15 cellular contexts compared by ENCODE assay signal in the genomic region with DNA sequence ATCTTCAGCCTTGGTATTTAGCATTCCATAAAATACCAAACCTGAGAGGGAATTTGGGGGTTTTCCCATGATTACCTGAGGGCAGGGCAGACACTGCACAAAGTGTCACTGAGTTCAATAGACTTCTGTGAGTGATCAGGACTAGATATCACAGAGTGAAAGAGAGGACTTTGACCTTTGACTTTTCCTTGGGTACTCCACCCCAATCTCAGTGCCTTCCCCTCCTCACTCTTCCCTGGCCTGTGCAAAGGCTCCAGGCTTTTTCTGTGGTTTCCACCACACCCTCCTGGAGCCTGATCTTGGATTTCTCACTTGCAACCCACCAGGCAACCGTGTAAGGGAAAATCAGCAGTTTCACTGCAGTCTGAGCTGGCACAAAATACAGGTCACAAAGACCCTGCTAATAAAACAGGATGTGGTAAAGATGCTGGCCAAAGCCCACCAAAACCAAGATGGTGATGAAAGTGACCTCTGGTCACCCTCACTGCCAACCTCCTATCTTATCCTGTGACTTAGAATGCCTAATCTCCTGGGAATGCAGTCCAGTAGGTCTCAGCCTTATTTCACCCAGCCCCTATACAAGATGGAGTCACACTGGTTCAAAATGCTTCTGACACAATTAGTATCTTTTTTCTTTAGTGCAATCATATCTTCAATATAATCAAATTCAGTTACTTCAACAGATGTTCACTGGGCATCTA.
DNase-seq lines count a peak whose midpoint lies in the region; ATAC-seq, FAIRE-seq and TF ChIP-seq lines count a peak whose summit lies in the region.
"Had no signal": no experiment of that assay in that cellular context is flagged by ENCODE, and none has a peak within 500 bp of the region (broad histone marks: within the 10 kb centered on the region; RNA-seq: fewer than 3 reads in every experiment).

No MANE protein-coding gene starts in this region.

- H2AK5ac ChIP-seq in H9 (ENCODE audit: insufficient read length, low read length) (no peak overlapping the region), trophoblast cell (ENCODE audit: low read length) (no peak overlapping the region)

- H4K20me1 ChIP-seq in H9 (ENCODE audit: control insufficient read depth, insufficient read depth, insufficient read length): no peaks in the 10 kb centered on the region

- peaks cover 14% of the 10 kb centered on the region; the same call in 1 of the 2 replicates for H3K4me1 ChIP-seq in H9 (ENCODE audit: insufficient read depth, low read length)
- H3K4me1 ChIP-seq in foreskin keratinocyte: peaks cover 7% of the 10 kb centered on the region
- peaks cover 27 to 29% of the 10 kb centered on the region in 2 experiments for H3K4me1 ChIP-seq in trophoblast cell (ENCODE audit: control insufficient read depth in 1 of 2, insufficient read depth in 2 of 2, low read length in 2 of 2)

- WGBS in H9 (ENCODE audit: extremely low coverage, insufficient read length, low lambda C conversion rate): no CpG with 5 or more reads among the region's 1 CpG
- no CpG with 5 or more reads among the region's 1 CpG for WGBS in trophoblast cell (ENCODE audit: extremely low coverage, insufficient coverage, insufficient read length)

- no peaks in the 10 kb centered on the region for H3K79me1 ChIP-seq in H9 (ENCODE audit: insufficient read depth, low read depth, low read length, poor library complexity, severe bottlenecking)
- peaks cover 15% of the 10 kb centered on the region for H3K79me1 ChIP-seq in trophoblast cell (ENCODE audit: low read length)

- H3K27me3 Mint-ChIP-seq in H9 (ENCODE audit: low read depth) (peaks cover 14% of the 10 kb centered on the region), endothelial cell (ENCODE audit: unreplicated experiment) (no peaks in the 10 kb centered on the region)
- H3K27me3 Mint-ChIP-seq in activated CD8-positive, alpha-beta memory T cell treated with anti-CD3 and anti-CD28 coated beads, Interleukin-2, amount 10 ng/mL, durations not matched to agents 7 days and 5 days: peaks cover 22% of the 10 kb centered on the region

- H3K4me2 ChIP-seq in H9 (ENCODE audit: insufficient read depth, insufficient read length, low read length) (peak overlapping the region; percentile 57), trophoblast cell (ENCODE audit: low read length) (peak overlapping the region; percentile 7)

- no peak overlapping the region for H3K14ac ChIP-seq in H9 (ENCODE audit: insufficient read depth, low read length)
- no peak overlapping the region for H3K14ac ChIP-seq in trophoblast cell (ENCODE audit: low read length)

- H3K9me3 Mint-ChIP-seq in H9 (peaks cover 2 to 5% of the 10 kb centered on the region in 2 experiments; a peak in 2 of 5 replicates), endothelial cell (ENCODE audit: unreplicated experiment) (no peaks in the 10 kb centered on the region)
- H3K9me3 Mint-ChIP-seq in activated CD8-positive, alpha-beta memory T cell treated with anti-CD3 and anti-CD28 coated beads, Interleukin-2, amount 10 ng/mL, durations not matched to agents 7 days and 5 days (ENCODE audit: low read depth): no peaks in the 10 kb centered on the region
- H3K9me3 Mint-ChIP-seq: activated naive CD8-positive, alpha-beta T cell treated with anti-CD3 and anti-CD28 coated beads, Interleukin-2, amount 10 ng/mL, durations not matched to agents 7 days and 5 days; central memory CD8-positive, alpha-beta T cell had no signal

- no peak overlapping the region for H3K9ac ChIP-seq in H9 (ENCODE audit: extremely low read depth, insufficient read length, low read length)
- no peak overlapping the region for H3K9ac ChIP-seq in trophoblast cell (ENCODE audit: low read length)

- H3K23ac ChIP-seq in H9 (ENCODE audit: insufficient read length, low read depth, low read length): no peak overlapping the region
- no peak overlapping the region for H3K23ac ChIP-seq in trophoblast cell (ENCODE audit: low read length)

- no peak overlapping the region for H2BK15ac ChIP-seq in H9 (ENCODE audit: low read depth, low read length)

- H3K27me3 ChIP-seq in H9 (ENCODE audit: insufficient read depth, low read length): no peaks in the 10 kb centered on the region; the same call in 1 of the 2 replicates
- no peaks in the 10 kb centered on the region for H3K27me3 ChIP-seq in foreskin keratinocyte
- H3K27me3 ChIP-seq in trophoblast cell (ENCODE audit: insufficient read depth, low read length): no peaks in the 10 kb centered on the region
- H3K27me3 ChIP-seq: BE2C had no signal

- no peaks in the 10 kb centered on the region for H3K79me2 ChIP-seq in H9 (ENCODE audit: insufficient read depth, low read length)
- no peaks in the 10 kb centered on the region for H3K79me2 ChIP-seq in trophoblast cell (ENCODE audit: control insufficient read depth, insufficient read depth, low read length, poor library complexity)

- H2AFZ ChIP-seq in H9 (ENCODE audit: low read length) (peak overlapping the region; percentile 56), trophoblast cell (ENCODE audit: insufficient read depth, low read length, poor library complexity) (no peak overlapping the region)

- DNase-seq in H9 (no peak), RCC 7860 (ENCODE audit: low spot score) (peak; percentile 71), foreskin keratinocyte (peak; percentile 64 to 77), trophoblast cell (peak in 1 of 2 donors; percentile 52), endothelial cell (ENCODE audit: low spot score) (no peak)
- DNase-seq in activated CD8-positive, alpha-beta memory T cell treated with anti-CD3 and anti-CD28 coated beads, Interleukin-2, amount 10 ng/mL, durations not matched to agents 7 days and 5 days: no peak
- DNase-seq: activated CD4-positive, alpha-beta T cell treated with anti-CD3 and anti-CD28 coated beads for 36 hours; activated naive CD8-positive, alpha-beta T cell treated with anti-CD3 and anti-CD28 coated beads, Interleukin-2, amount 10 ng/mL, durations not matched to agents 7 days and 5 days; immature natural killer cell; NCI-H510A; T-helper 17 cell had no signal

- peak; percentile 38 for FAIRE-seq in RCC 7860 (lab: Jason Lieb, UNC)

- H3K4ac ChIP-seq in H9 (ENCODE audit: low read depth, low read length) (no peak overlapping the region), trophoblast cell (ENCODE audit: low read depth, low read length) (no peak overlapping the region)

- H2BK120ac ChIP-seq in H9 (ENCODE audit: low read depth, low read length, poor library complexity, severe bottlenecking): no peak overlapping the region
- no peak overlapping the region for H2BK120ac ChIP-seq in trophoblast cell (ENCODE audit: insufficient read depth, low read length, poor library complexity)

- no peak overlapping the region for H3K56ac ChIP-seq in H9 (ENCODE audit: insufficient read length, low read depth, low read length)

- H3K27ac ChIP-seq in H9 (ENCODE audit: insufficient read length, low read depth, low read length) (no peak overlapping the region), foreskin keratinocyte (peak overlapping the region; percentile 31), trophoblast cell (ENCODE audit: low read depth, low read length) (peak overlapping the region; percentile 85)

- H4K8ac ChIP-seq in H9 (replicated peaks; ENCODE audit: insufficient read length, low read depth, low read length) (no peak overlapping the region), trophoblast cell (ENCODE audit: low read depth, low read length) (peak overlapping the region; percentile 16)

- peaks cover 0 to 3% (median 2%) of the 10 kb centered on the region in 3 experiments; a peak in 2 of 7 replicates for H3K36me3 Mint-ChIP-seq in H9 (ENCODE audit: insufficient read depth in 1 of 3, low read depth in 3 of 3)
- H3K36me3 Mint-ChIP-seq in activated CD8-positive, alpha-beta memory T cell treated with anti-CD3 and anti-CD28 coated beads, Interleukin-2, amount 10 ng/mL, durations not matched to agents 7 days and 5 days: no peaks in the 10 kb centered on the region
- no peaks in the 10 kb centered on the region for H3K36me3 Mint-ChIP-seq in endothelial cell (ENCODE audit: low read depth, unreplicated experiment)
- H3K36me3 Mint-ChIP-seq: activated naive CD8-positive, alpha-beta T cell treated with anti-CD3 and anti-CD28 coated beads, Interleukin-2, amount 10 ng/mL, durations not matched to agents 7 days and 5 days; immature natural killer cell had no signal

- H3K36me3 ChIP-seq in trophoblast cell (ENCODE audit: control insufficient read depth in 1 of 2, insufficient read depth in 2 of 2, low read length in 2 of 2): no peaks in the 10 kb centered on the region
- H3K36me3 ChIP-seq: BE2C had no signal

- H3T11ph ChIP-seq in H9 (ENCODE audit: low read length): no peak overlapping the region

- no peak overlapping the region for H3K18ac ChIP-seq in H9 (ENCODE audit: insufficient read length, low read depth, low read length)
- no peak overlapping the region for H3K18ac ChIP-seq in trophoblast cell (ENCODE audit: low read length)

- no peak overlapping the region for H2BK20ac ChIP-seq in H9 (ENCODE audit: low read depth, low read length, poor library complexity, severe bottlenecking)

- no peak overlapping the region for H4K12ac ChIP-seq in trophoblast cell (ENCODE audit: low read depth, low read length)

- CTCF ChIA-PET in activated CD8-positive, alpha-beta memory T cell treated with anti-CD3 and anti-CD28 coated beads, Interleukin-2, amount 10 ng/mL, durations not matched to agents 7 days and 5 days (lab: Charles Lee): no interaction called here

- no peak overlapping the region for H2BK5ac ChIP-seq in H9 (ENCODE audit: insufficient read length, low read length)
- peak overlapping the region; percentile 37 for H2BK5ac ChIP-seq in trophoblast cell (ENCODE audit: low read depth, low read length, poor library complexity)

- H4K91ac ChIP-seq in H9 (ENCODE audit: insufficient read length, low read depth, low read length) (no peak overlapping the region), trophoblast cell (ENCODE audit: low read depth, low read length) (no peak overlapping the region)

- H3K4me3 ChIP-seq in trophoblast cell (ENCODE audit: low read depth, low read length): no peak overlapping the region

- H3K27ac Mint-ChIP-seq in H9 (no peak overlapping the region; a peak in 1 of 7 replicates), endothelial cell (ENCODE audit: unreplicated experiment) (no peak overlapping the region)
- H3K27ac Mint-ChIP-seq in activated CD8-positive, alpha-beta memory T cell treated with anti-CD3 and anti-CD28 coated beads, Interleukin-2, amount 10 ng/mL, durations not matched to agents 7 days and 5 days: no peak overlapping the region
- H3K27ac Mint-ChIP-seq: activated CD4-positive, alpha-beta T cell treated with anti-CD3 and anti-CD28 coated beads for 36 hours; activated naive CD8-positive, alpha-beta T cell treated with anti-CD3 and anti-CD28 coated beads, Interleukin-2, amount 10 ng/mL, durations not matched to agents 7 days and 5 days; immature natural killer cell; T-helper 17 cell had no signal

- no peak for TF ChIP-seq CTCF in H9 (conservative IDR thresholded peaks at IDR 0.05)
- no peak for TF ChIP-seq CTCF in foreskin keratinocyte (conservative IDR thresholded peaks at IDR 0.05)
- TF ChIP-seq CTCF in endothelial cell (IDR thresholded peaks at IDR 0.05; ENCODE audit: unreplicated experiment): no peak

- H3K9me3 ChIP-seq in H9 (ENCODE audit: control insufficient read depth, low read depth, low read length) (no peaks in the 10 kb centered on the region), trophoblast cell (ENCODE audit: insufficient read depth, low read depth, low read length) (no peaks in the 10 kb centered on the region)
- H3K9me3 ChIP-seq: BE2C had no signal

- no peaks in the 10 kb centered on the region for H3K23me2 ChIP-seq in H9 (ENCODE audit: insufficient read length, low read depth, low read length, poor library complexity, severe bottlenecking)

- H3K4me1 Mint-ChIP-seq in H9: peaks cover 37 to 39% of the 10 kb centered on the region in 2 experiments
- peaks cover 11% of the 10 kb centered on the region for H3K4me1 Mint-ChIP-seq in activated CD8-positive, alpha-beta memory T cell treated with anti-CD3 and anti-CD28 coated beads, Interleukin-2, amount 10 ng/mL, durations not matched to agents 7 days and 5 days
- H3K4me1 Mint-ChIP-seq in endothelial cell (ENCODE audit: unreplicated experiment): peaks cover 20% of the 10 kb centered on the region

- H2BK12ac ChIP-seq in H9 (ENCODE audit: insufficient read length, low read depth, low read length): no peak overlapping the region
- peak overlapping the region; percentile 37 for H2BK12ac ChIP-seq in trophoblast cell (ENCODE audit: low read length)

- no peak overlapping the region for H3K4me3 Mint-ChIP-seq in H9
- H3K4me3 Mint-ChIP-seq in activated CD8-positive, alpha-beta memory T cell treated with anti-CD3 and anti-CD28 coated beads, Interleukin-2, amount 10 ng/mL, durations not matched to agents 7 days and 5 days: no peak overlapping the region
- H3K4me3 Mint-ChIP-seq in endothelial cell (ENCODE audit: unreplicated experiment): no peak overlapping the region
- H3K4me3 Mint-ChIP-seq: activated CD4-positive, alpha-beta T cell treated with anti-CD3 and anti-CD28 coated beads for 36 hours; T-helper 17 cell had no signal

- H4K5ac ChIP-seq in H9 (ENCODE audit: insufficient read length, low read depth, low read length): no peak overlapping the region

- peak; percentile 81 for ATAC-seq in foreskin keratinocyte
- ATAC-seq in activated CD8-positive, alpha-beta memory T cell treated with anti-CD3 and anti-CD28 coated beads, Interleukin-2, amount 10 ng/mL, durations not matched to agents 7 days and 5 days: no peak
- no peak for ATAC-seq in GM18511 (IDR thresholded peaks at IDR 0.05; ENCODE audit: unreplicated experiment)
- ATAC-seq in HG03432 (IDR thresholded peaks at IDR 0.05; ENCODE audit: unreplicated experiment): no peak
- ATAC-seq: T-helper 17 cell had no signal

Comparison
In these comparisons a context has a peak if more than half of its experiments do, and no peak if none do; other contexts are left out.
1. DNase-seq: peak in RCC 7860 (single experiment) and foreskin keratinocyte (2 of 2); none in H9 (single experiment), activated CD8-positive, alpha-beta memory T cell treated with anti-CD3 and anti-CD28 coated beads, Interleukin-2, amount 10 ng/mL, durations not matched to agents 7 days and 5 days (single experiment) and endothelial cell (single experiment).